In the genomic region with DNA sequence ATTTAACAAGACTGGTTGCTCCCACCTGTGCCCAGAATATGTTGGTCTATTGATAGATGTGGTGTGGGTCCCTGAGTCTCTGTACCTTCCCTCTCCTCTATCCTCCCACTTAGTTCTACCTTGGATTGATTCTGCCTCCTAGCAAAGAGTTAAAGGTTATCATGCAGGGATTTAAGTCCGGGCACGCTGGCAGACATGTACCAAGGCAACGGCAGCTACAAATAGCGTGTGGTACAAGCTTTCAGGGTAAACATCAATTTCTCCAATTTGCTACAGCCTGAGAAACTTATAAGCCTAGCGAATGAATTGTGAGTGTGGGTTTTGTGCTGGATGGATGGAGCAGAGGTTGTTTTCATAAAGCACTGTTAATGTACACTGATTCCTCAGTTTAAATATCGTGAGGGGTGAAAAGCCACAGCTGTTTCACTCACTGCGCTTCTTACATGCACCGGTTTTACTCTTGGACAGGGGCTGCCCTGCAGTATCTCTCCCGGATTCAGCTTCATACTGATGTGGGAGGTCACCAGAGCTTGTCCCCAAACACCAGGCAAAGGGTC, we compare ENCODE assay signal across 16 cellular contexts.
"Had no signal": no experiment of that assay in that cellular context is flagged by ENCODE, and none has a peak within 500 bp of the region (broad histone marks: within the 10 kb centered on the region; RNA-seq: fewer than 3 reads in every experiment).

No MANE protein-coding gene starts in this region.

- FAIRE-seq: frontal cortex, pancreas had no signal

- DNase-seq: activated CD4-positive, alpha-beta T cell treated with anti-CD3 and anti-CD28 coated beads for 48 hours; activated CD4-positive, CD25-positive, alpha-beta regulatory T cell; activated CD8-positive, alpha-beta T cell treated with anti-CD3 and anti-CD28 coated beads for 36 hours; activated naive CD4-positive, alpha-beta T cell treated with anti-CD3 and anti-CD28 coated beads for 36 hours; activated T-cell treated with anti-CD3 and anti-CD28 coated beads, Interleukin-2, amount 50 U/mL, for 1 hour; colonic mucosa; left ventricle myocardium inferior; naive B cell; pancreas; sigmoid colon; spleen; stimulated activated CD4-positive, alpha-beta T cell treated with anti-CD3 and anti-CD28 coated beads, Interleukin-4, amount 100 ng/mL, for 4 hours; stimulated activated naive B cell treated with anti-CD40 and anti-IgM and Interleukin-4, amounts not matched to agents 10 μg/mL and 1 μg/mL and 100 μg/mL, for 72 hours; T-cell had no signal

- H3K4me3 ChIP-seq: body of pancreas, colonic mucosa, left ventricle myocardium inferior, pancreas, sigmoid colon, spleen had no signal
